In the genomic region with DNA sequence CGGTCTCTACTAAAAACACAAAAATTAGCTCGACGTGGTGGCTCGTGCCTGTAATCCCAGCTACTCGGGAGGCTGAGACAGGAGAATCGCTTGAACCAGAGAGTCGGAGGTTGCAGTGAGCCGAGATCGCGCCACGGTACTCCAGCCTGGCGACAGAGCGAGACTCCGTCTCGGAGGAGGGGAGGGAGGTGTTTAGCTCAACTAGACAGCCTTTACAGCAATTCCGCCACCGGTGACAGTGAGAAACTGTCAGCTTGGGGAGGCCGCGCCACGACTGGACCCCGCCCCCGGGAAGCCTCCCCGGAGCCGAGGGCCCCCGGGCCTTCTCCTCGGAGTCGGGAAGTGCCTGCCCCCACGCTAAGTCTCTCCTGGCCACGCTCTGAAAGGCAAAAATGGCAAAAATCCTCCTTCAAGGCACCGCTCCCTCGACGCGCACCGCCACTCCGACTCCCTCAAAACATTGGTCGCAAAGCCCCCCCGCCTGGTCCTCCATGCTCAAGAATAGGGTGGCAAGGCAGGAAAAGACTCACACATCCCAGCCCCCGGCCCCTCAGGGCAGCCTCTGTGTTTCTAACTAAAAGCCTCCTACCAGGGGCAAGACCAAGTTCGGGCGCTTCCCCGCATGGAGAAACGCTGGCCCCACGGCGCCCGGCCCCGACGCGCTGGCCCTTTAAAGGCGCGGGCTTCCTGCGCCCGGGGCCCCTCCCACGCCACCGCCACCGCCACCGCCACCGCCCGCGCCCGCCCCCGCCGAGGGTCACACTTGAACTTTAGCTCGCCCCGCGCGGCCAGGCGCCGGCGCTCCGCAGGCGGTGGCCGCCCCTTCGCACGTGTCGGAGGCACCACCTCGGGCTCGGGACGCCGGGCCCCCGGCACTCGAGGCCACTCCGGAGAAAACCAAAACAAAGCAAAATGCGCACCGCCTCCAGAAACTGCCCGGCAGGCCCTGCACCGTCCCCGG, we compare ENCODE assay signal across 1 cellular context.
A peak's percentile ranks its signal among the peaks of the same experiment; 100 is the strongest.
TF ChIP-seq lines count a peak whose summit lies in the region.

No MANE protein-coding gene starts in this region.

TF ChIP-seq in HepG2, 621 proteins besides CTCF, POLR2A, EP300 and RAD21 (continued from another document):
- TF ChIP-seq, protein P1, sequence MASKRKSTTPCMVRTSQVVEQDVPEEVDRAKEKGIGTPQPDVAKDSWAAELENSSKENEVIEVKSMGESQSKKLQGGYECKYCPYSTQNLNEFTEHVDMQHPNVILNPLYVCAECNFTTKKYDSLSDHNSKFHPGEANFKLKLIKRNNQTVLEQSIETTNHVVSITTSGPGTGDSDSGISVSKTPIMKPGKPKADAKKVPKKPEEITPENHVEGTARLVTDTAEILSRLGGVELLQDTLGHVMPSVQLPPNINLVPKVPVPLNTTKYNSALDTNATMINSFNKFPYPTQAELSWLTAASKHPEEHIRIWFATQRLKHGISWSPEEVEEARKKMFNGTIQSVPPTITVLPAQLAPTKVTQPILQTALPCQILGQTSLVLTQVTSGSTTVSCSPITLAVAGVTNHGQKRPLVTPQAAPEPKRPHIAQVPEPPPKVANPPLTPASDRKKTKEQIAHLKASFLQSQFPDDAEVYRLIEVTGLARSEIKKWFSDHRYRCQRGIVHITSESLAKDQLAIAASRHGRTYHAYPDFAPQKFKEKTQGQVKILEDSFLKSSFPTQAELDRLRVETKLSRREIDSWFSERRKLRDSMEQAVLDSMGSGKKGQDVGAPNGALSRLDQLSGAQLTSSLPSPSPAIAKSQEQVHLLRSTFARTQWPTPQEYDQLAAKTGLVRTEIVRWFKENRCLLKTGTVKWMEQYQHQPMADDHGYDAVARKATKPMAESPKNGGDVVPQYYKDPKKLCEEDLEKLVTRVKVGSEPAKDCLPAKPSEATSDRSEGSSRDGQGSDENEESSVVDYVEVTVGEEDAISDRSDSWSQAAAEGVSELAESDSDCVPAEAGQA (IDR thresholded peaks at IDR 0.05; ENCODE audit: low read depth) = no peak
- TF ChIP-seq, protein P1 (CRISPR knock-in tag; IDR thresholded peaks at IDR 0.05; ENCODE audit: borderline replicate concordance) = peak; percentile 36; the same call in 1 of the 2 replicates
- TF ChIP-seq PHF8 (CRISPR knock-in tag; IDR thresholded peaks at IDR 0.05) = peak; percentile 53; the same call in 1 of the 2 replicates
- TF ChIP-seq ZNF414 (CRISPR knock-in tag; IDR thresholded peaks at IDR 0.05) = no peak
- 0 out of 2 replicates have a peak, but pooled peaks have one; percentile 12 for TF ChIP-seq ETS1 (CRISPR knock-in tag; IDR thresholded peaks at IDR 0.05)
- no peak for TF ChIP-seq RCOR2 (CRISPR knock-in tag; IDR thresholded peaks at IDR 0.05)
- TF ChIP-seq, protein P2, sequence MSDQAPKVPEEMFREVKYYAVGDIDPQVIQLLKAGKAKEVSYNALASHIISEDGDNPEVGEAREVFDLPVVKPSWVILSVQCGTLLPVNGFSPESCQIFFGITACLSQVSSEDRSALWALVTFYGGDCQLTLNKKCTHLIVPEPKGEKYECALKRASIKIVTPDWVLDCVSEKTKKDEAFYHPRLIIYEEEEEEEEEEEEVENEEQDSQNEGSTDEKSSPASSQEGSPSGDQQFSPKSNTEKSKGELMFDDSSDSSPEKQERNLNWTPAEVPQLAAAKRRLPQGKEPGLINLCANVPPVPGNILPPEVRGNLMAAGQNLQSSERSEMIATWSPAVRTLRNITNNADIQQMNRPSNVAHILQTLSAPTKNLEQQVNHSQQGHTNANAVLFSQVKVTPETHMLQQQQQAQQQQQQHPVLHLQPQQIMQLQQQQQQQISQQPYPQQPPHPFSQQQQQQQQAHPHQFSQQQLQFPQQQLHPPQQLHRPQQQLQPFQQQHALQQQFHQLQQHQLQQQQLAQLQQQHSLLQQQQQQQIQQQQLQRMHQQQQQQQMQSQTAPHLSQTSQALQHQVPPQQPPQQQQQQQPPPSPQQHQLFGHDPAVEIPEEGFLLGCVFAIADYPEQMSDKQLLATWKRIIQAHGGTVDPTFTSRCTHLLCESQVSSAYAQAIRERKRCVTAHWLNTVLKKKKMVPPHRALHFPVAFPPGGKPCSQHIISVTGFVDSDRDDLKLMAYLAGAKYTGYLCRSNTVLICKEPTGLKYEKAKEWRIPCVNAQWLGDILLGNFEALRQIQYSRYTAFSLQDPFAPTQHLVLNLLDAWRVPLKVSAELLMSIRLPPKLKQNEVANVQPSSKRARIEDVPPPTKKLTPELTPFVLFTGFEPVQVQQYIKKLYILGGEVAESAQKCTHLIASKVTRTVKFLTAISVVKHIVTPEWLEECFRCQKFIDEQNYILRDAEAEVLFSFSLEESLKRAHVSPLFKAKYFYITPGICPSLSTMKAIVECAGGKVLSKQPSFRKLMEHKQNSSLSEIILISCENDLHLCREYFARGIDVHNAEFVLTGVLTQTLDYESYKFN (CRISPR knock-in tag; conservative IDR thresholded peaks at IDR 0.05) = 0 out of 2 replicates have a peak, but pooled peaks have one; percentile 15
- TF ChIP-seq KMT2B (CRISPR knock-in tag; IDR thresholded peaks at IDR 0.05) = peak; percentile 52; the same call in 1 of the 2 replicates
- no peak for TF ChIP-seq HNRNPK (IDR thresholded peaks at IDR 0.05; ENCODE audit: low read depth, low read length, poor library complexity, severe bottlenecking)
- TF ChIP-seq STAG1 (CRISPR knock-in tag; IDR thresholded peaks at IDR 0.05) = peak; percentile 9; the same call in 1 of the 2 replicates
- 0 out of 2 replicates have a peak, but pooled peaks have one; percentile 26 for TF ChIP-seq GPN1 (CRISPR knock-in tag; IDR thresholded peaks at IDR 0.05; ENCODE audit: borderline replicate concordance)
- no peak for TF ChIP-seq RFXANK (CRISPR knock-in tag; IDR thresholded peaks at IDR 0.05)
- no peak for TF ChIP-seq NR2F1 (CRISPR knock-in tag; IDR thresholded peaks at IDR 0.05)
- no peak for TF ChIP-seq SMC3 (IDR thresholded peaks at IDR 0.05; ENCODE audit: low read length)
- TF ChIP-seq ZEB1 (IDR thresholded peaks at IDR 0.05; ENCODE audit: insufficient replicate concordance, low read depth) = peak; percentile 33
- peak; percentile 88; the same call in 1 of the 2 replicates for TF ChIP-seq ZNF441 (CRISPR knock-in tag; IDR thresholded peaks at IDR 0.05; ENCODE audit: borderline replicate concordance)
- no peak for TF ChIP-seq CREB1 (IDR thresholded peaks at IDR 0.05)
- TF ChIP-seq CREB1 (CRISPR knock-in tag; IDR thresholded peaks at IDR 0.05) = no peak
- TF ChIP-seq TMF1 (CRISPR knock-in tag; IDR thresholded peaks at IDR 0.05; ENCODE audit: low read depth) = no peak
